22 cellular contexts compared by ENCODE assay signal in genomic region chr11:74002832-74003231, GRCh38. TPM values are rescaled to one million over a fixed set of nuclear protein-coding genes. Genes with fewer than 3 reads are reported as not detected.
"Had no signal": no experiment of that assay in that cellular context is flagged by ENCODE, and none has a peak within 500 bp of the region (broad histone marks: within the 10 kb centered on the region; RNA-seq: fewer than 3 reads in every experiment).

No MANE protein-coding gene starts in this region.

- H3K27me3 ChIP-seq: adrenal gland, breast epithelium, neural progenitor cell, thyroid gland had no signal

- H3K9me3 ChIP-seq: adrenal gland, breast epithelium, prostate gland, thyroid gland had no signal

- ATAC-seq: activated naive CD4-positive, alpha-beta T cell treated with anti-CD3 and anti-CD28 coated beads, Interleukin-2, amount 50 U/mL, for 72 hours; left lobe of liver; right cardiac atrium; stimulated activated naive B cell treated with anti-CD40 and anti-IgM and Interleukin-4, amounts not matched to agents 10 μg/mL and 1 μg/mL and 100 μg/mL, for 72 hours had no signal

- H3K4me1 ChIP-seq: adrenal gland, breast epithelium, neural progenitor cell, prostate gland had no signal

- H3K27me3 Mint-ChIP-seq: activated CD4-positive, alpha-beta memory T cell treated with anti-CD3 and anti-CD28 coated beads for 36 hours; stimulated activated naive B cell treated with anti-CD40 and anti-IgM and Interleukin-4, amounts not matched to agents 10 μg/mL and 1 μg/mL and 100 μg/mL, for 72 hours had no signal

- H3K27ac Mint-ChIP-seq: activated CD4-positive, alpha-beta memory T cell treated with anti-CD3 and anti-CD28 coated beads for 36 hours; neural progenitor cell had no signal

- H3K4me3 ChIP-seq: adrenal gland, breast epithelium, coronary artery, neural progenitor cell, prostate gland, thyroid gland had no signal

- H3K27ac ChIP-seq: adrenal gland, breast epithelium, coronary artery, neural progenitor cell, prostate gland, thyroid gland, WERI-Rb-1 had no signal

- H3K4me3 Mint-ChIP-seq: activated CD4-positive, alpha-beta memory T cell treated with anti-CD3 and anti-CD28 coated beads for 36 hours; neural progenitor cell; stimulated activated naive B cell treated with anti-CD40 and anti-IgM and Interleukin-4, amounts not matched to agents 10 μg/mL and 1 μg/mL and 100 μg/mL, for 72 hours had no signal

- FAIRE-seq: astrocyte, endometrium, frontal cortex, kidney, small intestine had no signal

- DNase-seq: activated CD4-positive, alpha-beta memory T cell treated with anti-CD3 and anti-CD28 coated beads for 36 hours; activated gamma-delta T cell treated with Interleukin-2 at 50 U/mL for 16 hours; adrenal gland; kidney; midbrain; right cardiac atrium; small intestine; stimulated activated CD4-positive, alpha-beta T cell treated with anti-CD3 and anti-CD28 coated beads, Interleukin-4, amount 100 ng/mL, for 1 hour; stimulated activated naive B cell treated with anti-CD40 and anti-IgM and Interleukin-4, amounts not matched to agents 10 μg/mL and 1 μg/mL and 100 μg/mL, for 72 hours; thyroid gland; WERI-Rb-1 had no signal

- H3K9me3 Mint-ChIP-seq: activated CD4-positive, alpha-beta memory T cell treated with anti-CD3 and anti-CD28 coated beads for 36 hours; activated naive CD4-positive, alpha-beta T cell treated with anti-CD3 and anti-CD28 coated beads, Interleukin-2, amount 50 U/mL, for 72 hours; neural progenitor cell; stimulated activated naive B cell treated with anti-CD40 and anti-IgM and Interleukin-4, amounts not matched to agents 10 μg/mL and 1 μg/mL and 100 μg/mL, for 72 hours had no signal

- H3K36me3 ChIP-seq: breast epithelium, neural progenitor cell, prostate gland had no signal

RNA-seq across cellular contexts. Expression of gene DNAJB13, which starts 52.0 kb away (rescaled TPM):
- total RNA-seq: breast epithelium, frontal cortex, left lobe of liver, lung microvascular endothelial cell, osteoblast had no signal
